1 cellular context compared by ENCODE assay signal in genomic region chr1:145759713-145760112, GRCh38.
TF ChIP-seq lines count a peak whose summit lies in the region.

No MANE protein-coding gene starts in this region.

TF ChIP-seq in HepG2, 621 proteins besides CTCF, POLR2A, EP300 and RAD21:
- TF ChIP-seq MAFF (IDR thresholded peaks at IDR 0.05; ENCODE audit: low read depth, low read length) (peak; percentile 95), FOSL1 (CRISPR knock-in tag; IDR thresholded peaks at IDR 0.05; ENCODE audit: borderline replicate concordance) (no peak), MAFK (conservative IDR thresholded peaks at IDR 0.05 in 1 of 2, IDR thresholded peaks at IDR 0.05 in 1 of 2; ENCODE audit: low read length in 2 of 2) (peak; percentile 94 to 97)
